Comparison of ENCODE assay signal across 8 cellular contexts in genomic region chr9:124658165-124659017, GRCh38.
A peak's percentile ranks its signal among the peaks of the same experiment; 100 is the strongest.
DNase-seq lines count a peak whose midpoint lies in the region; ATAC-seq, FAIRE-seq and TF ChIP-seq lines count a peak whose summit lies in the region.

No MANE protein-coding gene starts in this region.

- peak overlapping the region; percentile 99 for H3K27ac Mint-ChIP-seq in astrocyte (ENCODE audit: unreplicated experiment)

- TF ChIP-seq CTCF in Panc1 (IDR thresholded peaks at IDR 0.05) (no peak), astrocyte (IDR thresholded peaks at IDR 0.05; ENCODE audit: insufficient read depth, low read depth, low read length) (no peak), right atrium auricular region (IDR thresholded peaks at IDR 0.05) (no peak)

- TSS peak; percentile 96 for BruUV-seq in Panc1 (replicated peaks; lab: Mats Ljungman, UMichigan)

- in situ Hi-C loops in Panc1 (cut with HindIII; ENCODE audit: low pct_unique_long_range_greater_than_20kb, low sequenced_read_pairs), result no loop called here

- H3K27me3 ChIP-seq in Panc1 (ENCODE audit: control insufficient read depth, insufficient read depth, low read length) (no peaks in the 10 kb centered on the region), astrocyte (ENCODE audit: insufficient read depth, low read length) (no peaks in the 10 kb centered on the region), right atrium auricular region (no peaks in the 10 kb centered on the region)

- no peaks in the 10 kb centered on the region for H3K9me3 ChIP-seq in Panc1 (ENCODE audit: control insufficient read depth, insufficient read depth, low read depth, low read length)
- no peaks in the 10 kb centered on the region for H3K9me3 ChIP-seq in astrocyte (ENCODE audit: insufficient read depth, low read depth, low read length)
- H3K9me3 ChIP-seq in right atrium auricular region, result no peaks in the 10 kb centered on the region

- H3K27ac ChIP-seq in Panc1 (ENCODE audit: low read length) (peak overlapping the region; percentile 98), astrocyte (ENCODE audit: low read depth, low read length) (peak overlapping the region; percentile 98), right atrium auricular region (peak overlapping the region; percentile 74 to 81)

- peak; percentile 76 for FAIRE-seq in astrocyte (lab: Jason Lieb, UNC)

- CTCF ChIA-PET in Panc1 (lab: Charles Lee), result interaction anchor here (0.7 kb wide), 1 partner anchor 43 kb away, joined by 4 read pairs; no protein-coding TSS in a partner anchor

- H3K4me3 Mint-ChIP-seq in astrocyte (ENCODE audit: unreplicated experiment), result peak overlapping the region; percentile 92

- H3K9me3 Mint-ChIP-seq in astrocyte (ENCODE audit: unreplicated experiment), result no peaks in the 10 kb centered on the region

- H3K36me3 Mint-ChIP-seq in astrocyte (ENCODE audit: low read depth, unreplicated experiment), result no peaks in the 10 kb centered on the region

- H3K4me3 ChIP-seq in Panc1 (ENCODE audit: low read depth in 2 of 2, low read length in 2 of 2) (peak overlapping the region; percentile 73 to 77), astrocyte (ENCODE audit: insufficient read depth, low read depth, low read length) (peak overlapping the region; percentile 97), right atrium auricular region (peak overlapping the region; percentile 43 to 59)

- H3K4me1 ChIP-seq in Panc1 (ENCODE audit: control insufficient read depth, insufficient read depth, low read length) (peaks cover 36% of the 10 kb centered on the region), astrocyte (ENCODE audit: insufficient read depth, low read length) (peaks cover 35% of the 10 kb centered on the region), right atrium auricular region (peaks cover 0 to 19% of the 10 kb centered on the region in 2 donors)

- peaks cover 51% of the 10 kb centered on the region for H3K79me2 ChIP-seq in astrocyte (ENCODE audit: insufficient read depth, low read length)

- peak overlapping the region; percentile 98 for H3K9ac ChIP-seq in astrocyte (ENCODE audit: low read length)

- peak; percentile 46 for ATAC-seq in GM21723 (IDR thresholded peaks at IDR 0.05; ENCODE audit: unreplicated experiment)
- peak; percentile 93 for ATAC-seq in Panc1
- ATAC-seq in GM21526 (IDR thresholded peaks at IDR 0.05; ENCODE audit: low FRiP score, unreplicated experiment), result no peak

- H3K4me1 Mint-ChIP-seq in astrocyte (ENCODE audit: low read depth, unreplicated experiment), result peaks cover 35% of the 10 kb centered on the region

- DNase-seq in EH (ENCODE audit: low read depth) (peak; percentile 99), KG1 (lab: John Stamatoyannopoulos, UW) (peak; percentile 67), Panc1 (ENCODE audit: low read depth, low spot score) (no peak), astrocyte (ENCODE audit: low read depth) (peak; percentile 98), right atrium auricular region (ENCODE audit: low spot score) (peak; percentile 85), posterior cingulate gyrus (peak; percentile 40 to 95 (median 66))

- peak overlapping the region; percentile 93 for H3K4me2 ChIP-seq in astrocyte (ENCODE audit: low read length)

- H3K36me3 ChIP-seq in Panc1 (ENCODE audit: control insufficient read depth, insufficient read depth, low read length), result no peaks in the 10 kb centered on the region
- no peaks in the 10 kb centered on the region for H3K36me3 ChIP-seq in astrocyte (ENCODE audit: insufficient read depth, low read length)
- no peaks in the 10 kb centered on the region for H3K36me3 ChIP-seq in right atrium auricular region

- H3K27me3 Mint-ChIP-seq in astrocyte (ENCODE audit: low read depth, unreplicated experiment), result no peaks in the 10 kb centered on the region

- H4K20me1 ChIP-seq in astrocyte (ENCODE audit: insufficient read depth, low read length), result peaks cover 5% of the 10 kb centered on the region

- POLR2A ChIA-PET in Panc1 (lab: Charles Lee), result interaction anchor here (0.7 kb wide), 2 partner anchors 68 to 86 kb away, joined by 3 to 4 read pairs; no protein-coding TSS in a partner anchor

- H2AFZ ChIP-seq in astrocyte (ENCODE audit: low read depth, low read length), result no peak overlapping the region

- intact Hi-C loops in Panc1 (cut with micrococcal nuclease; ENCODE audit: unreplicated experiment) (no loop called here), posterior cingulate gyrus (cut with DNase I) (no loop called here)
